24 cellular contexts compared by ENCODE assay signal in the genomic region with DNA sequence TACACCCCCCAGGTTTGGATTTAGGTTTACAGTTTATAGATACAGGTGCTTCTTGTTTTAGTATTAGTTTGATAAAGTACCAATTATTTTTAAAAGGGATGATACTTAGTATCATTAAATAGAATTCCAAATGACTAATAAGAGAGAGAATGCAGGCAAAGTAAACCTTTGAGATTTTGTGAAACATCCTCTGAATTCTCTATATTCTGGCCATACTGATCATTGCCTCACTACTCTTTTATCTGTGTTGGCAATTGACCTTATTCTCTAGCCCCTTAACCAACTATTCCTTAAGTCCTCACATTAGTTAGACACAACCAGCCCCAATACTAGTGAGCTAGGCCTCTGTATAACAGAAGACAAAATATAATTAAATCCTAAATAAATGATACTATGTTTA.
"Had no signal": no experiment of that assay in that cellular context is flagged by ENCODE, and none has a peak within 500 bp of the region (broad histone marks: within the 10 kb centered on the region; RNA-seq: fewer than 3 reads in every experiment).

No MANE protein-coding gene starts in this region.

- DNase-seq: heart left ventricle; hypothalamus; immature natural killer cell; islet precursor cell; left ventricle myocardium inferior; midbrain; mucosa of descending colon; naive thymus-derived CD4-positive, alpha-beta T cell; ovary; right lobe of liver; stimulated activated CD4-positive, alpha-beta T cell treated with anti-CD3 and anti-CD28 coated beads, Interleukin-12 subunit alpha, Interleukin-12 subunit beta, amount 100 ng/mL, for 4 hours; stimulated activated CD4-positive, alpha-beta T cell treated with anti-CD3 and anti-CD28 coated beads, Interleukin-15, amount 100 ng/mL, for 24 hours; stimulated activated CD4-positive, alpha-beta T cell treated with anti-CD3 and anti-CD28 coated beads, Interleukin-2, amount 100 ng/mL, for 24 hours; stimulated activated CD4-positive, alpha-beta T cell treated with anti-CD3 and anti-CD28 coated beads, Interleukin-4, amount 100 ng/mL, for 1 hour; stimulated activated naive CD4-positive, alpha-beta T cell treated with Interleukin-2 at 50 U/mL for 16 hours; stimulated activated naive CD8-positive, alpha-beta T cell treated with anti-CD3 and anti-CD28 coated beads, Interleukin-15, amount 100 ng/mL, for 72 hours; substantia nigra; upper lobe of right lung had no signal

- H3K36me3 ChIP-seq: heart left ventricle, left ventricle myocardium inferior, ovary, right atrium auricular region, right lobe of liver, tibial nerve, upper lobe of right lung had no signal

- H3K27ac ChIP-seq: heart left ventricle, left ventricle myocardium inferior, ovary, right atrium auricular region, right lobe of liver, tibial nerve, upper lobe of right lung had no signal

- H3K4me3 ChIP-seq: heart left ventricle, left ventricle myocardium inferior, lung, mucosa of descending colon, ovary, right atrium auricular region, right lobe of liver, tibial nerve, upper lobe of right lung had no signal

- H3K9me3 ChIP-seq: heart left ventricle, left ventricle myocardium inferior, mucosa of descending colon, ovary, right atrium auricular region, right lobe of liver, tibial nerve, upper lobe of right lung had no signal

- H3K27me3 ChIP-seq: heart left ventricle, ovary, right atrium auricular region, right lobe of liver, tibial nerve, upper lobe of right lung had no signal

- H3K4me3 Mint-ChIP-seq: immature natural killer cell; naive thymus-derived CD4-positive, alpha-beta T cell; natural killer cell treated with Interleukin-12 subunit alpha and Interleukin-12 subunit beta and Interleukin-15 and Interleukin-18, amount 100 ng/mL, for 72 hours; stimulated activated memory B cell treated with anti-CD40 and anti-IgM and Interleukin-4, amounts not matched to agents 10 μg/mL and 1 μg/mL and 100 μg/mL, for 72 hours; stimulated activated naive CD8-positive, alpha-beta T cell treated with anti-CD3 and anti-CD28 coated beads, Interleukin-15, amount 100 ng/mL, for 72 hours had no signal

- H3K4me1 Mint-ChIP-seq: immature natural killer cell had no signal

- ATAC-seq: heart left ventricle; mucosa of descending colon; naive thymus-derived CD4-positive, alpha-beta T cell; natural killer cell treated with Interleukin-12 subunit alpha and Interleukin-12 subunit beta and Interleukin-15 and Interleukin-18, amount 100 ng/mL, for 72 hours; right lobe of liver; stimulated activated memory B cell treated with anti-CD40 and anti-IgM and Interleukin-4, amounts not matched to agents 10 μg/mL and 1 μg/mL and 100 μg/mL, for 72 hours; stimulated activated naive CD8-positive, alpha-beta T cell treated with anti-CD3 and anti-CD28 coated beads, Interleukin-15, amount 100 ng/mL, for 72 hours; upper lobe of right lung had no signal

- H3K27me3 Mint-ChIP-seq: naive thymus-derived CD4-positive, alpha-beta T cell; natural killer cell treated with Interleukin-12 subunit alpha and Interleukin-12 subunit beta and Interleukin-15 and Interleukin-18, amount 100 ng/mL, for 72 hours; progenitor cell of endocrine pancreas; stimulated activated memory B cell treated with anti-CD40 and anti-IgM and Interleukin-4, amounts not matched to agents 10 μg/mL and 1 μg/mL and 100 μg/mL, for 72 hours; stimulated activated naive CD8-positive, alpha-beta T cell treated with anti-CD3 and anti-CD28 coated beads, Interleukin-15, amount 100 ng/mL, for 72 hours had no signal

- H3K27ac Mint-ChIP-seq: naive thymus-derived CD4-positive, alpha-beta T cell; progenitor cell of endocrine pancreas; stimulated activated memory B cell treated with anti-CD40 and anti-IgM and Interleukin-4, amounts not matched to agents 10 μg/mL and 1 μg/mL and 100 μg/mL, for 72 hours had no signal

- H3K36me3 Mint-ChIP-seq: natural killer cell treated with Interleukin-12 subunit alpha and Interleukin-12 subunit beta and Interleukin-15 and Interleukin-18, amount 100 ng/mL, for 72 hours had no signal

- H3K4me1 ChIP-seq: right lobe of liver, tibial nerve, upper lobe of right lung had no signal

- H3K9me3 Mint-ChIP-seq: immature natural killer cell; naive thymus-derived CD4-positive, alpha-beta T cell; natural killer cell treated with Interleukin-12 subunit alpha and Interleukin-12 subunit beta and Interleukin-15 and Interleukin-18, amount 100 ng/mL, for 72 hours; stimulated activated naive CD8-positive, alpha-beta T cell treated with anti-CD3 and anti-CD28 coated beads, Interleukin-15, amount 100 ng/mL, for 72 hours had no signal
